Comparison of ENCODE assay signal across 11 cellular contexts in genomic region chr3:111910806-111911205, GRCh38. TPM values are rescaled to one million over a fixed set of nuclear protein-coding genes. Genes with fewer than 3 reads are reported as not detected.
DNase-seq lines count a peak whose midpoint lies in the region; ATAC-seq and TF ChIP-seq lines count a peak whose summit lies in the region.
"Had no signal": no experiment of that assay in that cellular context is flagged by ENCODE, and none has a peak within 500 bp of the region (broad histone marks: within the 10 kb centered on the region; RNA-seq: fewer than 3 reads in every experiment).

No MANE protein-coding gene starts in this region.

- in situ Hi-C loops in GM23248 (cut with MboI): no loop called here
- in situ Hi-C loops in brain microvascular endothelial cell (cut with HindIII; ENCODE audit: low pct_ligation_motif_present, low sequenced_read_pairs): no loop called here

- H3K4me2 ChIP-seq in GM23248 (ENCODE audit: unreplicated experiment) (peak overlapping the region; percentile 71), skeletal muscle satellite cell (ENCODE audit: low read length) (peak overlapping the region; percentile 27)

- peaks cover 31% of the 10 kb centered on the region for H3K36me3 ChIP-seq in GM23248 (ENCODE audit: low read depth)
- H3K36me3 ChIP-seq in brain microvascular endothelial cell (replicated peaks): peaks cover 19% of the 10 kb centered on the region
- H3K36me3 ChIP-seq in skeletal muscle satellite cell (ENCODE audit: insufficient read depth, low read length): peaks cover 31% of the 10 kb centered on the region

- peak; percentile 75 for DNase-seq in GM23248
- peak; percentile 81 for DNase-seq in brain microvascular endothelial cell
- peak; percentile 50 for DNase-seq in inferior parietal cortex (ENCODE audit: extremely low spot score)
- DNase-seq in NCI-H526 (lab: John Stamatoyannopoulos, UW): no peak
- no peak for DNase-seq in NCI-H526 treated with DMSO at 0.1 percent for 48 hours (lab: John Stamatoyannopoulos, UW)
- DNase-seq: activated naive CD4-positive, alpha-beta T cell treated with anti-CD3 and anti-CD28 coated beads, Interleukin-2, amount 10 ng/mL, durations not matched to agents 7 days and 5 days; midbrain; NCI-H1930 had no signal

- no peak for TF ChIP-seq CTCF in brain microvascular endothelial cell (IDR thresholded peaks at IDR 0.05; ENCODE audit: low read depth, low read length, missing control alignments)

- no peaks in the 10 kb centered on the region for H3K9me3 ChIP-seq in GM23248 (ENCODE audit: low read depth)
- no peaks in the 10 kb centered on the region for H3K9me3 ChIP-seq in skeletal muscle satellite cell (replicated peaks; ENCODE audit: low read length)

- H3F3A ChIP-seq in GM23248 (ENCODE audit: insufficient read depth): peaks cover 31% of the 10 kb centered on the region

- H3K4me3 ChIP-seq in GM23248 (peak overlapping the region; percentile 21; the same call in 1 of the 2 replicates), brain microvascular endothelial cell (ENCODE audit: low read depth, low read length) (no peak overlapping the region), skeletal muscle satellite cell (ENCODE audit: low read length) (no peak overlapping the region)

- H3K27me3 ChIP-seq in GM23248 (replicated peaks; ENCODE audit: insufficient read depth) (no peaks in the 10 kb centered on the region), brain microvascular endothelial cell (replicated peaks) (no peaks in the 10 kb centered on the region), skeletal muscle satellite cell (ENCODE audit: control insufficient read depth, insufficient read depth, low read length) (no peaks in the 10 kb centered on the region)

- H3K4me1 ChIP-seq in GM23248 (ENCODE audit: insufficient read depth) (peaks cover 28% of the 10 kb centered on the region), skeletal muscle satellite cell (ENCODE audit: control insufficient read depth, insufficient read depth, low read length) (peaks cover 14% of the 10 kb centered on the region)

- WGBS in GM23248 (ENCODE audit: low coverage in 1 of 2, low lambda C conversion rate in 2 of 2, missing lambda C conversion rate in 2 of 2), 2 experiments: 0 to 1% methylated on average over 2 of the region's 2 CpGs

- ATAC-seq in HG03280 (IDR thresholded peaks at IDR 0.05; ENCODE audit: unreplicated experiment) (no peak), GM18511 (IDR thresholded peaks at IDR 0.05; ENCODE audit: unreplicated experiment) (no peak)

- H3K9me2 ChIP-seq in GM23248 (ENCODE audit: insufficient read depth): no peaks in the 10 kb centered on the region

- no peak overlapping the region for H2AFZ ChIP-seq in GM23248

- H3K79me2 ChIP-seq in GM23248 (ENCODE audit: insufficient read depth): peaks cover 90% of the 10 kb centered on the region

- H3K9ac ChIP-seq in GM23248: peak overlapping the region; percentile 12; the same call in 1 of the 2 replicates
- H3K9ac ChIP-seq in skeletal muscle satellite cell (ENCODE audit: low read depth, low read length): no peak overlapping the region

- no peaks in the 10 kb centered on the region for H4K20me1 ChIP-seq in GM23248 (ENCODE audit: insufficient read depth)

- peak overlapping the region; percentile 60 for H3K27ac ChIP-seq in GM23248
- peak overlapping the region; percentile 76 for H3K27ac ChIP-seq in brain microvascular endothelial cell

RNA-seq across cellular contexts. Expression of gene PHLDB2, which starts 51.7 kb away (rescaled TPM):
- total RNA-seq in GM23248 (2014; rRNA removed; shearing (Covaris generic)): 60.6 and 63.9 TPM in 2 replicates
- 53.3 and 55.6 TPM in 2 replicates for polyA plus RNA-seq in GM23248 (2016; fragmentation: Nextera tagmentation; extraction: Ambion mirVana)
- 31.7 and 36.0 TPM in 2 replicates for total RNA-seq in skeletal muscle satellite cell (2012; rRNA removed)

Comparison
In these comparisons a context has a peak if more than half of its experiments do, and no peak if none do; other contexts are left out.
1. DNase-seq: peak in GM23248 (single experiment), brain microvascular endothelial cell (single experiment) and inferior parietal cortex (single experiment); none in NCI-H526 (0 of 2) and NCI-H526 treated with DMSO at 0.1 percent for 48 hours (single experiment).